ENCODE assay signal across 11 cellular contexts in the genomic region with DNA sequence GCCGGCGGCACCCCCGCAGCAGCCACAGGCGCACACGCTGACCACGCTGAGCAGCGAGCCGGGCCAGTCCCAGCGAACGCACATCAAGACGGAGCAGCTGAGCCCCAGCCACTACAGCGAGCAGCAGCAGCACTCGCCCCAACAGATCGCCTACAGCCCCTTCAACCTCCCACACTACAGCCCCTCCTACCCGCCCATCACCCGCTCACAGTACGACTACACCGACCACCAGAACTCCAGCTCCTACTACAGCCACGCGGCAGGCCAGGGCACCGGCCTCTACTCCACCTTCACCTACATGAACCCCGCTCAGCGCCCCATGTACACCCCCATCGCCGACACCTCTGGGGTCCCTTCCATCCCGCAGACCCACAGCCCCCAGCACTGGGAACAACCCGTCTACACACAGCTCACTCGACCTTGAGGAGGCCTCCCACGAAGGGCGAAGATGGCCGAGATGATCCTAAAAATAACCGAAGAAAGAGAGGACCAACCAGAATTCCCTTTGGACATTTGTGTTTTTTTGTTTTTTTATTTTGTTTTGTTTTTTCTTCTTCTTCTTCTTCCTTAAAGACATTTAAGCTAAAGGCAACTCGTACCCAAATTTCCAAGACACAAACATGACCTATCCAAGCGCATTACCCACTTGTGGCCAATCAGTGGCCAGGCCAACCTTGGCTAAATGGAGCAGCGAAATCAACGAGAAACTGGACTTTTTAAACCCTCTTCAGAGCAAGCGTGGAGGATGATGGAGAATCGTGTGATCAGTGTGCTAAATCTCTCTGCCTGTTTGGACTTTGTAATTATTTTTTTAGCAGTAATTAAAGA. TPM values are rescaled to one million over a fixed set of nuclear protein-coding genes. Genes with fewer than 3 reads are reported as not detected.
DNase-seq lines count a peak whose midpoint lies in the region; ATAC-seq, FAIRE-seq and TF ChIP-seq lines count a peak whose summit lies in the region.
"Had no signal": no experiment of that assay in that cellular context is flagged by ENCODE, and none has a peak within 500 bp of the region (broad histone marks: within the 10 kb centered on the region; RNA-seq: fewer than 3 reads in every experiment).

No MANE protein-coding gene starts in this region.

- H2BK120ac ChIP-seq in H1 (replicated peaks; ENCODE audit: low read depth, low read length), result no peak overlapping the region

- peaks cover 7 to 33% (median 24%) of the 10 kb centered on the region in 4 experiments for H3K27me3 ChIP-seq in H1 (replicated peaks in 1 of 4; ENCODE audit: control insufficient read depth in 3 of 4, extremely low read depth in 1 of 4, insufficient read depth in 3 of 4, low read length in 3 of 4)
- H3K27me3 ChIP-seq in neural progenitor cell, result peaks cover 13% of the 10 kb centered on the region

- peak overlapping the region; percentile 88; the same call in 1 of the 2 replicates for H3K18ac ChIP-seq in H1 (ENCODE audit: extremely low read depth, low read length)

- peaks cover 3% of the 10 kb centered on the region for H3K9me3 Mint-ChIP-seq in neural progenitor cell

- peaks cover 0 to 19% (median 4%) of the 10 kb centered on the region in 4 experiments; a peak in 2 of 8 replicates for H3K36me3 ChIP-seq in H1 (ENCODE audit: control insufficient read depth in 2 of 4, insufficient read depth in 4 of 4, low read length in 3 of 4)
- H3K36me3 ChIP-seq in neural progenitor cell, result peaks cover 9% of the 10 kb centered on the region

- peak overlapping the region in 1 of 4 experiments; percentile 93; a peak in 3 of 8 replicates for H3K4me3 ChIP-seq in H1 (ENCODE audit: extremely low read depth in 1 of 4, insufficient read depth in 2 of 4, low read depth in 3 of 4, low read length in 4 of 4)
- H3K4me3 ChIP-seq in neural progenitor cell, result no peak overlapping the region

- FAIRE-seq in H1 (lab: Jason Lieb, UNC), result no peak

- 50% methylated on average over 31 of the region's 38 CpGs; no CpG with 5 or more reads in 1 of the 2 experiments for WGBS in H1 (ENCODE audit: extremely low coverage in 1 of 2, insufficient coverage in 1 of 2, insufficient read length in 1 of 2, insufficient replicate concordance in 2 of 2, low coverage in 1 of 2, low lambda C conversion rate in 2 of 2, missing lambda C conversion rate in 1 of 2), 2 experiments

- H4K20me1 ChIP-seq in H1 (replicated peaks in 1 of 2; ENCODE audit: control insufficient read depth in 1 of 2, insufficient read depth in 2 of 2, low read length in 2 of 2) (peaks cover 3 to 5% of the 10 kb centered on the region in 2 experiments), neural progenitor cell (ENCODE audit: low read depth) (peaks cover 26% of the 10 kb centered on the region)

- peaks cover 10% of the 10 kb centered on the region for H3K36me3 Mint-ChIP-seq in neural progenitor cell

- no peak overlapping the region for H2BK20ac ChIP-seq in H1 (ENCODE audit: low read length)

- H3K27ac Mint-ChIP-seq in neural progenitor cell, result no peak overlapping the region

- H2BK12ac ChIP-seq in H1 (ENCODE audit: low read depth, low read length), result peak overlapping the region; percentile 98

- H3F3A ChIP-seq in neural progenitor cell (ENCODE audit: low read depth), result peaks cover 32% of the 10 kb centered on the region

- peaks cover 60% of the 10 kb centered on the region for H3K4me1 Mint-ChIP-seq in neural progenitor cell

- H4K5ac ChIP-seq in H1 (ENCODE audit: insufficient read length, low read depth, low read length), result no peak overlapping the region

- peak overlapping the region; percentile 76 for H4K8ac ChIP-seq in H1 (ENCODE audit: extremely low read depth, insufficient read depth, low read length)

- no peak overlapping the region for H3K56ac ChIP-seq in H1 (replicated peaks; ENCODE audit: insufficient read length, low read depth, low read length)

- no peak for TF ChIP-seq EP300 in H1 (IDR thresholded peaks at IDR 0.05; ENCODE audit: borderline replicate concordance in 1 of 2, low read depth in 2 of 2, low read length in 2 of 2)

- CTCF ChIA-PET in H1 (lab: Charles Lee; ENCODE audit: partially characterized antibody), result interaction anchor here (0.9 to 1.7 kb wide), 7 partner anchors 12 to 416 kb away, joined by 3 to 6 read pairs (median 3); no protein-coding TSS in a partner anchor

- peaks cover 22% of the 10 kb centered on the region for H3K27me3 Mint-ChIP-seq in neural progenitor cell (ENCODE audit: insufficient read depth, low read depth)

- H2BK15ac ChIP-seq in H1 (ENCODE audit: low read length), result peak overlapping the region; percentile 72; the same call in 1 of the 2 replicates

- peak overlapping the region; percentile 81 for H3K4me3 Mint-ChIP-seq in neural progenitor cell

- H3K4me1 ChIP-seq in H1 (replicated peaks in 1 of 4; ENCODE audit: control insufficient read depth in 3 of 4, insufficient read depth in 4 of 4, low read length in 3 of 4) (peaks cover 8 to 15% (median 12%) of the 10 kb centered on the region in 4 experiments), neural progenitor cell (peaks cover 54% of the 10 kb centered on the region)

- no peak overlapping the region for H3K9ac ChIP-seq in H1 (replicated peaks in 1 of 4; ENCODE audit: extremely low read depth in 1 of 4, low read depth in 3 of 4, low read length in 3 of 4)
- H3K9ac ChIP-seq in neural progenitor cell, result no peak overlapping the region

- peak in 1 of 2 experiments; percentile 27; a peak in 2 of 4 replicates for TF ChIP-seq RAD21 in H1 (IDR thresholded peaks at IDR 0.05 in 1 of 2, conservative IDR thresholded peaks at IDR 0.05 in 1 of 2; ENCODE audit: low read depth in 2 of 2, low read length in 2 of 2)

- no peak for TF ChIP-seq POLR2A in H1 (IDR thresholded peaks at IDR 0.05; ENCODE audit: control extremely low read depth in 1 of 2, low read depth in 2 of 2, low read length in 2 of 2)

- DNase-seq in 8988T, result peak; percentile 24
- DNase-seq in NCI-H526 treated with DMSO at 0.1 percent for 48 hours (lab: John Stamatoyannopoulos, UW), result peak; percentile 67
- peak in 1 of 2 experiments; percentile 60 for DNase-seq in H1 (ENCODE audit: low read depth in 1 of 2, low spot score in 2 of 2)
- peak; percentile 30 for DNase-seq in neural progenitor cell (ENCODE audit: low spot score)
- DNase-seq in kidney glomerular epithelial cell (lab: John Stamatoyannopoulos, UW), result no peak
- DNase-seq: MV-4-11 had no signal

- H4K91ac ChIP-seq in H1 (replicated peaks; ENCODE audit: insufficient read length, low read length), result no peak overlapping the region

- H3K27ac ChIP-seq in H1 (ENCODE audit: low read depth, low read length) (no peak overlapping the region), neural progenitor cell (no peak overlapping the region)

- POLR2A ChIA-PET in H1 (lab: Charles Lee; ENCODE audit: partially characterized antibody), result interaction anchor here (1.0 kb wide), 1 partner anchor 44 kb away, joined by 5 read pairs; no protein-coding TSS in a partner anchor

- H3K4me2 ChIP-seq in H1 (ENCODE audit: insufficient read depth in 1 of 2, low read depth in 2 of 2, low read length in 2 of 2), result peak overlapping the region; percentile 44 to 91
- H3K4me2 ChIP-seq in neural progenitor cell, result peak overlapping the region; percentile 45

- H3K79me1 ChIP-seq in H1 (ENCODE audit: low read depth, low read length), result no peaks in the 10 kb centered on the region

- H2AK5ac ChIP-seq in H1 (ENCODE audit: low read depth, low read length), result no peak overlapping the region

- ATAC-seq in GM21367 (IDR thresholded peaks at IDR 0.05; ENCODE audit: unreplicated experiment), result no peak
- ATAC-seq in HG02870 (IDR thresholded peaks at IDR 0.05; ENCODE audit: unreplicated experiment), result no peak
- ATAC-seq in HG02588 (IDR thresholded peaks at IDR 0.05; ENCODE audit: unreplicated experiment), result no peak
- ATAC-seq: activated CD4-positive, CD25-positive, alpha-beta regulatory T cell treated with anti-CD3 and anti-CD28 coated beads, Interleukin-2, amount 50 U/mL, for 24 hours; activated naive CD4-positive, alpha-beta T cell treated with anti-CD3 and anti-CD28 coated beads, Interleukin-2, amount 50 U/mL, for 72 hours had no signal

- H3K9me3 ChIP-seq in H1 (ENCODE audit: insufficient read depth in 2 of 2, low read depth in 1 of 2, low read length in 1 of 2) (no peaks in the 10 kb centered on the region), neural progenitor cell (ENCODE audit: low read depth) (no peaks in the 10 kb centered on the region)

- no peak overlapping the region for H3K23ac ChIP-seq in H1 (ENCODE audit: insufficient read length)

- no peak for TF ChIP-seq CTCF in H1 (IDR thresholded peaks at IDR 0.05; ENCODE audit: control extremely low read depth in 1 of 3, insufficient read depth in 1 of 3, low read depth in 1 of 3, low read length in 3 of 3)
- no peak for TF ChIP-seq CTCF in neural progenitor cell (IDR thresholded peaks at IDR 0.05)

- 0 out of 2 replicates have a peak overlapping the region, but pooled peaks have one; percentile 35 for H2BK5ac ChIP-seq in H1 (ENCODE audit: low read depth, low read length)

- no peak overlapping the region for H3K4ac ChIP-seq in H1 (replicated peaks; ENCODE audit: insufficient read length, low read depth, low read length)

- H3K79me2 ChIP-seq in H1 (ENCODE audit: control insufficient read depth in 1 of 2, insufficient read depth in 2 of 2, low read length in 2 of 2) (no peaks in the 10 kb centered on the region), neural progenitor cell (ENCODE audit: low read depth) (peaks cover 36% of the 10 kb centered on the region)

- H3K23me2 ChIP-seq in H1 (ENCODE audit: low read depth, low read length), result peaks cover 33% of the 10 kb centered on the region

- H2AFZ ChIP-seq in H1 (ENCODE audit: low read length) (no peak overlapping the region), neural progenitor cell (replicated peaks) (no peak overlapping the region)

- H3K14ac ChIP-seq in H1 (ENCODE audit: insufficient read length), result no peak overlapping the region

TF ChIP-seq in H1, 55 proteins besides CTCF, POLR2A, EP300 and RAD21 (continues in another document):
- TF ChIP-seq POU5F1 (IDR thresholded peaks at IDR 0.05; ENCODE audit: low read depth, low read length), result no peak
- TF ChIP-seq JUND (IDR thresholded peaks at IDR 0.05; ENCODE audit: low read length), result no peak
- TF ChIP-seq FOSL1 (IDR thresholded peaks at IDR 0.05; ENCODE audit: insufficient read depth, low read depth, low read length), result no peak

RNA-seq across cellular contexts. Expression of a gene that starts 3.4 kb away (rescaled TPM):
- total RNA-seq in H1 (2021; fragmentation: NEBNext Ultra II Directional; extraction: Animal tissue kit (Norgen Biotek cat#: 25700)), result 4.9 and 5.2 TPM in 2 replicates
- polyA plus RNA-seq in H1 (2011; rRNA removed), result 1.9 and 3.3 TPM in 2 replicates
- 1.6 TPM for polyA plus RNA-seq in H1 (2011; cell fraction: cytosol; rRNA removed)
- 2.7 TPM for polyA plus RNA-seq in H1 (2011; cell fraction: nucleus; rRNA removed)
- polyA plus RNA-seq in H1 (2012, experiment 1 of 2), result 2.7 to 4.0 TPM (median 3.3 TPM) in 4 replicates
- polyA plus RNA-seq in H1 (2012, experiment 2 of 2), result 2.6 TPM
- 2.1 TPM for polyA plus RNA-seq in H1 (2013, experiment 1 of 2)
- 2.2 TPM for polyA plus RNA-seq in H1 (2013, experiment 2 of 2)
- polyA minus RNA-seq in H1 (2011; rRNA and poly(A)+ RNA removed), result 0.71 and 1.4 TPM in 2 replicates
- 4.8 TPM for polyA minus RNA-seq in H1 (2011; cell fraction: cytosol; rRNA and poly(A)+ RNA removed)
- 2.8 TPM for polyA minus RNA-seq in H1 (2011; cell fraction: nucleus; rRNA and poly(A)+ RNA removed)
- 10.6 and 12.7 TPM in 2 replicates for total RNA-seq in neural progenitor cell (ENCODE audit: low replicate concordance)
- total RNA-seq: activated naive CD4-positive, alpha-beta T cell treated with anti-CD3 and anti-CD28 coated beads, Interleukin-2, amount 50 U/mL, for 72 hours had no signal
